2 cellular contexts compared by ENCODE assay signal in genomic region chr6:75624988-75625387, GRCh38.
TF ChIP-seq lines count a peak whose summit lies in the region.

No MANE protein-coding gene starts in this region.

TF ChIP-seq in liver, 16 proteins besides CTCF, POLR2A, EP300 and RAD21 (continued from another document):
- TF ChIP-seq, protein P1, sequence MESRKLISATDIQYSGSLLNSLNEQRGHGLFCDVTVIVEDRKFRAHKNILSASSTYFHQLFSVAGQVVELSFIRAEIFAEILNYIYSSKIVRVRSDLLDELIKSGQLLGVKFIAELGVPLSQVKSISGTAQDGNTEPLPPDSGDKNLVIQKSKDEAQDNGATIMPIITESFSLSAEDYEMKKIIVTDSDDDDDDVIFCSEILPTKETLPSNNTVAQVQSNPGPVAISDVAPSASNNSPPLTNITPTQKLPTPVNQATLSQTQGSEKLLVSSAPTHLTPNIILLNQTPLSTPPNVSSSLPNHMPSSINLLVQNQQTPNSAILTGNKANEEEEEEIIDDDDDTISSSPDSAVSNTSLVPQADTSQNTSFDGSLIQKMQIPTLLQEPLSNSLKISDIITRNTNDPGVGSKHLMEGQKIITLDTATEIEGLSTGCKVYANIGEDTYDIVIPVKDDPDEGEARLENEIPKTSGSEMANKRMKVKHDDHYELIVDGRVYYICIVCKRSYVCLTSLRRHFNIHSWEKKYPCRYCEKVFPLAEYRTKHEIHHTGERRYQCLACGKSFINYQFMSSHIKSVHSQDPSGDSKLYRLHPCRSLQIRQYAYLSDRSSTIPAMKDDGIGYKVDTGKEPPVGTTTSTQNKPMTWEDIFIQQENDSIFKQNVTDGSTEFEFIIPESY (IDR thresholded peaks at IDR 0.05), result no peak
- TF ChIP-seq HNF4G (IDR thresholded peaks at IDR 0.05) (no peak), JUND (IDR thresholded peaks at IDR 0.05) (no peak), EGR1 (IDR thresholded peaks at IDR 0.05; ENCODE audit: low read depth in 2 of 2) (no peak), GABPA (IDR thresholded peaks at IDR 0.05 in 1 of 2, conservative IDR thresholded peaks at IDR 0.05 in 1 of 2) (no peak), HNF4A (conservative IDR thresholded peaks at IDR 0.05) (peak; percentile 20 to 27), TAF1 (conservative IDR thresholded peaks at IDR 0.05) (no peak)
- TF ChIP-seq, protein P2, sequence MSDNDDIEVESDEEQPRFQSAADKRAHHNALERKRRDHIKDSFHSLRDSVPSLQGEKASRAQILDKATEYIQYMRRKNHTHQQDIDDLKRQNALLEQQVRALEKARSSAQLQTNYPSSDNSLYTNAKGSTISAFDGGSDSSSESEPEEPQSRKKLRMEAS (IDR thresholded peaks at IDR 0.05), result no peak
- TF ChIP-seq, protein P3, sequence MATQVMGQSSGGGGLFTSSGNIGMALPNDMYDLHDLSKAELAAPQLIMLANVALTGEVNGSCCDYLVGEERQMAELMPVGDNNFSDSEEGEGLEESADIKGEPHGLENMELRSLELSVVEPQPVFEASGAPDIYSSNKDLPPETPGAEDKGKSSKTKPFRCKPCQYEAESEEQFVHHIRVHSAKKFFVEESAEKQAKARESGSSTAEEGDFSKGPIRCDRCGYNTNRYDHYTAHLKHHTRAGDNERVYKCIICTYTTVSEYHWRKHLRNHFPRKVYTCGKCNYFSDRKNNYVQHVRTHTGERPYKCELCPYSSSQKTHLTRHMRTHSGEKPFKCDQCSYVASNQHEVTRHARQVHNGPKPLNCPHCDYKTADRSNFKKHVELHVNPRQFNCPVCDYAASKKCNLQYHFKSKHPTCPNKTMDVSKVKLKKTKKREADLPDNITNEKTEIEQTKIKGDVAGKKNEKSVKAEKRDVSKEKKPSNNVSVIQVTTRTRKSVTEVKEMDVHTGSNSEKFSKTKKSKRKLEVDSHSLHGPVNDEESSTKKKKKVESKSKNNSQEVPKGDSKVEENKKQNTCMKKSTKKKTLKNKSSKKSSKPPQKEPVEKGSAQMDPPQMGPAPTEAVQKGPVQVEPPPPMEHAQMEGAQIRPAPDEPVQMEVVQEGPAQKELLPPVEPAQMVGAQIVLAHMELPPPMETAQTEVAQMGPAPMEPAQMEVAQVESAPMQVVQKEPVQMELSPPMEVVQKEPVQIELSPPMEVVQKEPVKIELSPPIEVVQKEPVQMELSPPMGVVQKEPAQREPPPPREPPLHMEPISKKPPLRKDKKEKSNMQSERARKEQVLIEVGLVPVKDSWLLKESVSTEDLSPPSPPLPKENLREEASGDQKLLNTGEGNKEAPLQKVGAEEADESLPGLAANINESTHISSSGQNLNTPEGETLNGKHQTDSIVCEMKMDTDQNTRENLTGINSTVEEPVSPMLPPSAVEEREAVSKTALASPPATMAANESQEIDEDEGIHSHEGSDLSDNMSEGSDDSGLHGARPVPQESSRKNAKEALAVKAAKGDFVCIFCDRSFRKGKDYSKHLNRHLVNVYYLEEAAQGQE (IDR thresholded peaks at IDR 0.05), result no peak

TF ChIP-seq in HepG2, 621 proteins besides CTCF, POLR2A, EP300 and RAD21 (continued from another document):
- TF ChIP-seq, protein P4, sequence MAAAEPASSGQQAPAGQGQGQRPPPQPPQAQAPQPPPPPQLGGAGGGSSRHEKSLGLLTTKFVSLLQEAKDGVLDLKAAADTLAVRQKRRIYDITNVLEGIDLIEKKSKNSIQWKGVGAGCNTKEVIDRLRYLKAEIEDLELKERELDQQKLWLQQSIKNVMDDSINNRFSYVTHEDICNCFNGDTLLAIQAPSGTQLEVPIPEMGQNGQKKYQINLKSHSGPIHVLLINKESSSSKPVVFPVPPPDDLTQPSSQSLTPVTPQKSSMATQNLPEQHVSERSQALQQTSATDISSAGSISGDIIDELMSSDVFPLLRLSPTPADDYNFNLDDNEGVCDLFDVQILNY (CRISPR knock-in tag; conservative IDR thresholded peaks at IDR 0.05), result no peak
- TF ChIP-seq CERS6 (CRISPR knock-in tag; IDR thresholded peaks at IDR 0.05), result no peak
